In the genomic region with DNA sequence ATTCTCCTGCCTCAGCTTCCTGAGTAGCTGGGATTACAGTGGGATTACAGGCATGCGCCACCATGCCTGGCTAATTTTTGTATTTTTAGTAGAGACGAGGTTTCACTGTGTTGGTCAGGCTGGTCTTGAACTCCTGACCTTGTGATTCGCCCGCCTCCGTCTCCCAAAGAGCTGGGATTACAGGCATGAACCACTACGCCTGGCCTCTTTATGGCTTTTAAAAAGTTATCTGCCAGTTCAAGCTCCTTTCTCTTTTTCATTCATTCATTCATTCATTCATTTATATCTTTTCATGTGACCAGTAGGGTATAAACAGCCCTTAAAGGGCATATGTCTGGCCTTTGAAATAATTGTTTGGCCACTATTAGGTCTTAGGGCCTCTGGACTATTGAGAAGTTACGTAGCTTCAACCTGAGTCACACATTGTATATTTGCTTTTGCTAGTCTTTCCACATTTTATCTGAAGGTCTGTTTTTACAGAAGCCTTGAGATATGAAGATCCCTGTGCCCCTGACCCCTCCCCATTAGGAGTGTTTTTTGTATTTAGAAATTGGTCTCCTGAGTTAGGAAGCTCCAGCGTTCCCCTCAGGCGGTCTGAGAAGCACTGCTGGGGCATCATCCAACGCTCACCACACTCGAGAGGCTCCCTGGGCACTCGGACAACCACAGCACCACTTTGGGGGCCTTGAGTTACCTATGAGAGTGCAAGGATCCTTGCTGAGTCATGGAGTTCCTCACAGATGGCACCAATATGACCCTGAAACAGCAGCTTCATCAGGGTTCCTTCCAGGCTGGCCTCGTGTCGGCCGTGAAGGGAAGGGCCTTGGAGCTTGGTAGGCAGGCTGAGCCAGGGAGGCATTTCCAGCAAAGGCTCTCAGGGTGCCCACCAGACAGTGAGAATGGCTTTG, we compare ENCODE assay signal across 1 cellular context.
TF ChIP-seq lines count a peak whose summit lies in the region.

No MANE protein-coding gene starts in this region.

TF ChIP-seq in HepG2, 621 proteins besides CTCF, POLR2A, EP300 and RAD21 (continued from another document and continues in another):
- TF ChIP-seq, protein P1, sequence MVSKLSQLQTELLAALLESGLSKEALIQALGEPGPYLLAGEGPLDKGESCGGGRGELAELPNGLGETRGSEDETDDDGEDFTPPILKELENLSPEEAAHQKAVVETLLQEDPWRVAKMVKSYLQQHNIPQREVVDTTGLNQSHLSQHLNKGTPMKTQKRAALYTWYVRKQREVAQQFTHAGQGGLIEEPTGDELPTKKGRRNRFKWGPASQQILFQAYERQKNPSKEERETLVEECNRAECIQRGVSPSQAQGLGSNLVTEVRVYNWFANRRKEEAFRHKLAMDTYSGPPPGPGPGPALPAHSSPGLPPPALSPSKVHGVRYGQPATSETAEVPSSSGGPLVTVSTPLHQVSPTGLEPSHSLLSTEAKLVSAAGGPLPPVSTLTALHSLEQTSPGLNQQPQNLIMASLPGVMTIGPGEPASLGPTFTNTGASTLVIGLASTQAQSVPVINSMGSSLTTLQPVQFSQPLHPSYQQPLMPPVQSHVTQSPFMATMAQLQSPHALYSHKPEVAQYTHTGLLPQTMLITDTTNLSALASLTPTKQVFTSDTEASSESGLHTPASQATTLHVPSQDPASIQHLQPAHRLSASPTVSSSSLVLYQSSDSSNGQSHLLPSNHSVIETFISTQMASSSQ (IDR thresholded peaks at IDR 0.05; ENCODE audit: low read depth): peak; percentile 41; the same call in 1 of the 2 replicates
- TF ChIP-seq, protein P1 (CRISPR knock-in tag; IDR thresholded peaks at IDR 0.05; ENCODE audit: borderline replicate concordance): no peak
- no peak for TF ChIP-seq ZNF883 (CRISPR knock-in tag; IDR thresholded peaks at IDR 0.05; ENCODE audit: not compliant biosample characterization)
- no peak for TF ChIP-seq HOXA9 (CRISPR knock-in tag; IDR thresholded peaks at IDR 0.05; ENCODE audit: borderline replicate concordance)
- TF ChIP-seq, protein P2, sequence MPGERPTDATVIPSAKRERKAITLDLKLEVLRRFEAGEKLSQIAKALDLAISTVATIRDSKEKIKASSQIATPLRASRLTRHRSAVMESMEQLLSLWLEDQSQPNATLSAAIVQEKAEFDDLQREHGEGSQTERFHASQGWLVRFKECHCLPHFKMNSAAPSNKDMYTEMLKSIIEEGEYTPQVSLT (CRISPR knock-in tag; IDR thresholded peaks at IDR 0.05; ENCODE audit: borderline replicate concordance, low read depth): no peak
- peak in 1 of 2 experiments; percentile 65; a peak in 2 of 4 replicates for TF ChIP-seq NR2F1 (CRISPR knock-in tag; IDR thresholded peaks at IDR 0.05)
- no peak for TF ChIP-seq IKZF4 (CRISPR knock-in tag; IDR thresholded peaks at IDR 0.05; ENCODE audit: borderline replicate concordance, low read depth, not compliant biosample characterization)
- no peak for TF ChIP-seq ZSCAN22 (CRISPR knock-in tag; IDR thresholded peaks at IDR 0.05)
- no peak for TF ChIP-seq ZNF264 (CRISPR knock-in tag; IDR thresholded peaks at IDR 0.05)
- TF ChIP-seq RARA (CRISPR knock-in tag; IDR thresholded peaks at IDR 0.05): peak; percentile 65
- TF ChIP-seq HNRNPL (IDR thresholded peaks at IDR 0.05; ENCODE audit: low read depth, low read length): no peak
- TF ChIP-seq, protein P3, sequence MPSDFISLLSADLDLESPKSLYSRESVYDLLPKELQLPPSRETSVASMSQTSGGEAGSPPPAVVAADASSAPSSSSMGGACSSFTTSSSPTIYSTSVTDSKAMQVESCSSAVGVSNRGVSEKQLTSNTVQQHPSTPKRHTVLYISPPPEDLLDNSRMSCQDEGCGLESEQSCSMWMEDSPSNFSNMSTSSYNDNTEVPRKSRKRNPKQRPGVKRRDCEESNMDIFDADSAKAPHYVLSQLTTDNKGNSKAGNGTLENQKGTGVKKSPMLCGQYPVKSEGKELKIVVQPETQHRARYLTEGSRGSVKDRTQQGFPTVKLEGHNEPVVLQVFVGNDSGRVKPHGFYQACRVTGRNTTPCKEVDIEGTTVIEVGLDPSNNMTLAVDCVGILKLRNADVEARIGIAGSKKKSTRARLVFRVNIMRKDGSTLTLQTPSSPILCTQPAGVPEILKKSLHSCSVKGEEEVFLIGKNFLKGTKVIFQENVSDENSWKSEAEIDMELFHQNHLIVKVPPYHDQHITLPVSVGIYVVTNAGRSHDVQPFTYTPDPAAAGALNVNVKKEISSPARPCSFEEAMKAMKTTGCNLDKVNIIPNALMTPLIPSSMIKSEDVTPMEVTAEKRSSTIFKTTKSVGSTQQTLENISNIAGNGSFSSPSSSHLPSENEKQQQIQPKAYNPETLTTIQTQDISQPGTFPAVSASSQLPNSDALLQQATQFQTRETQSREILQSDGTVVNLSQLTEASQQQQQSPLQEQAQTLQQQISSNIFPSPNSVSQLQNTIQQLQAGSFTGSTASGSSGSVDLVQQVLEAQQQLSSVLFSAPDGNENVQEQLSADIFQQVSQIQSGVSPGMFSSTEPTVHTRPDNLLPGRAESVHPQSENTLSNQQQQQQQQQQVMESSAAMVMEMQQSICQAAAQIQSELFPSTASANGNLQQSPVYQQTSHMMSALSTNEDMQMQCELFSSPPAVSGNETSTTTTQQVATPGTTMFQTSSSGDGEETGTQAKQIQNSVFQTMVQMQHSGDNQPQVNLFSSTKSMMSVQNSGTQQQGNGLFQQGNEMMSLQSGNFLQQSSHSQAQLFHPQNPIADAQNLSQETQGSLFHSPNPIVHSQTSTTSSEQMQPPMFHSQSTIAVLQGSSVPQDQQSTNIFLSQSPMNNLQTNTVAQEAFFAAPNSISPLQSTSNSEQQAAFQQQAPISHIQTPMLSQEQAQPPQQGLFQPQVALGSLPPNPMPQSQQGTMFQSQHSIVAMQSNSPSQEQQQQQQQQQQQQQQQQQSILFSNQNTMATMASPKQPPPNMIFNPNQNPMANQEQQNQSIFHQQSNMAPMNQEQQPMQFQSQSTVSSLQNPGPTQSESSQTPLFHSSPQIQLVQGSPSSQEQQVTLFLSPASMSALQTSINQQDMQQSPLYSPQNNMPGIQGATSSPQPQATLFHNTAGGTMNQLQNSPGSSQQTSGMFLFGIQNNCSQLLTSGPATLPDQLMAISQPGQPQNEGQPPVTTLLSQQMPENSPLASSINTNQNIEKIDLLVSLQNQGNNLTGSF (CRISPR knock-in tag; IDR thresholded peaks at IDR 0.05): no peak
- no peak for TF ChIP-seq ZIK1 (CRISPR knock-in tag; IDR thresholded peaks at IDR 0.05; ENCODE audit: borderline replicate concordance, low read depth)
- peak; percentile 46; the same call in 1 of the 2 replicates for TF ChIP-seq SALL1 (CRISPR knock-in tag; IDR thresholded peaks at IDR 0.05)
- no peak for TF ChIP-seq PRPF4 (IDR thresholded peaks at IDR 0.05; ENCODE audit: low read depth, low read length, poor library complexity, severe bottlenecking)
- no peak for TF ChIP-seq ZNF260 (CRISPR knock-in tag; IDR thresholded peaks at IDR 0.05; ENCODE audit: borderline replicate concordance, low read depth)
- no peak for TF ChIP-seq ZNF713 (CRISPR knock-in tag; IDR thresholded peaks at IDR 0.05)
- TF ChIP-seq, protein P4, sequence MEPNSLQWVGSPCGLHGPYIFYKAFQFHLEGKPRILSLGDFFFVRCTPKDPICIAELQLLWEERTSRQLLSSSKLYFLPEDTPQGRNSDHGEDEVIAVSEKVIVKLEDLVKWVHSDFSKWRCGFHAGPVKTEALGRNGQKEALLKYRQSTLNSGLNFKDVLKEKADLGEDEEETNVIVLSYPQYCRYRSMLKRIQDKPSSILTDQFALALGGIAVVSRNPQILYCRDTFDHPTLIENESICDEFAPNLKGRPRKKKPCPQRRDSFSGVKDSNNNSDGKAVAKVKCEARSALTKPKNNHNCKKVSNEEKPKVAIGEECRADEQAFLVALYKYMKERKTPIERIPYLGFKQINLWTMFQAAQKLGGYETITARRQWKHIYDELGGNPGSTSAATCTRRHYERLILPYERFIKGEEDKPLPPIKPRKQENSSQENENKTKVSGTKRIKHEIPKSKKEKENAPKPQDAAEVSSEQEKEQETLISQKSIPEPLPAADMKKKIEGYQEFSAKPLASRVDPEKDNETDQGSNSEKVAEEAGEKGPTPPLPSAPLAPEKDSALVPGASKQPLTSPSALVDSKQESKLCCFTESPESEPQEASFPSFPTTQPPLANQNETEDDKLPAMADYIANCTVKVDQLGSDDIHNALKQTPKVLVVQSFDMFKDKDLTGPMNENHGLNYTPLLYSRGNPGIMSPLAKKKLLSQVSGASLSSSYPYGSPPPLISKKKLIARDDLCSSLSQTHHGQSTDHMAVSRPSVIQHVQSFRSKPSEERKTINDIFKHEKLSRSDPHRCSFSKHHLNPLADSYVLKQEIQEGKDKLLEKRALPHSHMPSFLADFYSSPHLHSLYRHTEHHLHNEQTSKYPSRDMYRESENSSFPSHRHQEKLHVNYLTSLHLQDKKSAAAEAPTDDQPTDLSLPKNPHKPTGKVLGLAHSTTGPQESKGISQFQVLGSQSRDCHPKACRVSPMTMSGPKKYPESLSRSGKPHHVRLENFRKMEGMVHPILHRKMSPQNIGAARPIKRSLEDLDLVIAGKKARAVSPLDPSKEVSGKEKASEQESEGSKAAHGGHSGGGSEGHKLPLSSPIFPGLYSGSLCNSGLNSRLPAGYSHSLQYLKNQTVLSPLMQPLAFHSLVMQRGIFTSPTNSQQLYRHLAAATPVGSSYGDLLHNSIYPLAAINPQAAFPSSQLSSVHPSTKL (CRISPR knock-in tag; IDR thresholded peaks at IDR 0.05): peak; percentile 93
- no peak for TF ChIP-seq FOXM1 (CRISPR knock-in tag; IDR thresholded peaks at IDR 0.05)
- TF ChIP-seq, protein P5, sequence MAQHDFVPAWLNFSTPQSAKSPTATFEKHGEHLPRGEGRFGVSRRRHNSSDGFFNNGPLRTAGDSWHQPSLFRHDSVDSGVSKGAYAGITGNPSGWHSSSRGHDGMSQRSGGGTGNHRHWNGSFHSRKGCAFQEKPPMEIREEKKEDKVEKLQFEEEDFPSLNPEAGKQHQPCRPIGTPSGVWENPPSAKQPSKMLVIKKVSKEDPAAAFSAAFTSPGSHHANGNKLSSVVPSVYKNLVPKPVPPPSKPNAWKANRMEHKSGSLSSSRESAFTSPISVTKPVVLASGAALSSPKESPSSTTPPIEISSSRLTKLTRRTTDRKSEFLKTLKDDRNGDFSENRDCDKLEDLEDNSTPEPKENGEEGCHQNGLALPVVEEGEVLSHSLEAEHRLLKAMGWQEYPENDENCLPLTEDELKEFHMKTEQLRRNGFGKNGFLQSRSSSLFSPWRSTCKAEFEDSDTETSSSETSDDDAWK (CRISPR knock-in tag; IDR thresholded peaks at IDR 0.05): no peak
- TF ChIP-seq FOXO1 (CRISPR knock-in tag; IDR thresholded peaks at IDR 0.05): no peak
- TF ChIP-seq CC2D1A (CRISPR knock-in tag; IDR thresholded peaks at IDR 0.05): no peak
- 0 out of 2 replicates have a peak, but pooled peaks have one; percentile 25 for TF ChIP-seq GFI1 (CRISPR knock-in tag; IDR thresholded peaks at IDR 0.05; ENCODE audit: borderline replicate concordance)
- TF ChIP-seq SRY (CRISPR knock-in tag; IDR thresholded peaks at IDR 0.05): no peak
- no peak for TF ChIP-seq MEIS1 (CRISPR knock-in tag; IDR thresholded peaks at IDR 0.05; ENCODE audit: borderline replicate concordance)
- TF ChIP-seq ZNF530 (CRISPR knock-in tag; IDR thresholded peaks at IDR 0.05; ENCODE audit: low read depth): no peak
- TF ChIP-seq ZNF737 (CRISPR knock-in tag; IDR thresholded peaks at IDR 0.05; ENCODE audit: borderline replicate concordance): no peak
- no peak for TF ChIP-seq ZSCAN31 (CRISPR knock-in tag; IDR thresholded peaks at IDR 0.05; ENCODE audit: low read depth)
- no peak for TF ChIP-seq ZNF552 (CRISPR knock-in tag; IDR thresholded peaks at IDR 0.05; ENCODE audit: borderline replicate concordance)
